Comparison of ENCODE assay signal across 24 cellular contexts in genomic region chr15:39451121-39451698, GRCh38.
"Had no signal": no experiment of that assay in that cellular context is flagged by ENCODE, and none has a peak within 500 bp of the region (broad histone marks: within the 10 kb centered on the region; RNA-seq: fewer than 3 reads in every experiment).

No MANE protein-coding gene starts in this region.

- H3K4me3 ChIP-seq: ascending aorta, cardiac muscle cell, coronary artery, heart right ventricle, left lung, lung, suprapubic skin, tibial artery had no signal

- H3K9me3 ChIP-seq: ascending aorta, heart right ventricle, left lung, neutrophil, suprapubic skin, tibial artery had no signal

- H3K27ac ChIP-seq: ascending aorta, cardiac muscle cell, coronary artery, heart right ventricle, left lung, neutrophil, suprapubic skin, tibial artery had no signal

- DNase-seq: activated CD4-positive, alpha-beta T cell treated with anti-CD3 and anti-CD28 coated beads for 4 hours; activated CD4-positive, alpha-beta T cell treated with anti-CD3 and anti-CD28 coated beads, Interleukin-2, amount 50 U/mL, for 4 hours; activated CD8-positive, alpha-beta memory T cell treated with anti-CD3 and anti-CD28 coated beads for 24 hours; activated effector memory CD4-positive, alpha-beta T cell treated with anti-CD3 and anti-CD28 coated beads, Interleukin-2, amount 50 U/mL, for 16 hours; activated naive CD4-positive, alpha-beta T cell treated with anti-CD3 and anti-CD28 coated beads for 36 hours; activated naive CD8-positive, alpha-beta T cell treated with anti-CD3 and anti-CD28 coated beads for 36 hours; cerebellar nuclear complex; foreskin melanocyte; heart right ventricle; kidney glomerular epithelial cell; left lung; nephron progenitor cell; retina; stimulated activated CD4-positive, alpha-beta T cell treated with anti-CD3 and anti-CD28 coated beads, Interleukin-15, amount 100 ng/mL, for 24 hours; stimulated activated CD4-positive, alpha-beta T cell treated with anti-CD3 and anti-CD28 coated beads, Interleukin-2, amount 100 ng/mL, for 24 hours; stimulated activated naive CD4-positive, alpha-beta T cell; tibial artery had no signal

- H3K36me3 ChIP-seq: ascending aorta, cardiac muscle cell, heart right ventricle, left lung, neutrophil, suprapubic skin, tibial artery had no signal

- H3K27me3 ChIP-seq: ascending aorta, cardiac muscle cell, heart right ventricle, left lung, neutrophil, suprapubic skin, tibial artery had no signal

- ATAC-seq: esophagus mucosa, heart right ventricle, left lung had no signal

- H3K4me1 ChIP-seq: ascending aorta had no signal
